ENCODE assay signal across 9 cellular contexts in genomic region chr2:33457588-33458247, GRCh38. TPM values are rescaled to one million over a fixed set of nuclear protein-coding genes. Genes with fewer than 3 reads are reported as not detected.
DNase-seq lines count a peak whose midpoint lies in the region; ATAC-seq and TF ChIP-seq lines count a peak whose summit lies in the region.
"Had no signal": no experiment of that assay in that cellular context is flagged by ENCODE, and none has a peak within 500 bp of the region (broad histone marks: within the 10 kb centered on the region; RNA-seq: fewer than 3 reads in every experiment).

No MANE protein-coding gene starts in this region.

- H3K18ac ChIP-seq in mesenchymal stem cell (ENCODE audit: low read depth in 1 of 2, low read length in 2 of 2), result no peak overlapping the region

- no peak overlapping the region for H2BK15ac ChIP-seq in mesenchymal stem cell (ENCODE audit: low read depth, poor library complexity, severe bottlenecking)

- CTCF ChIA-PET in Calu3 (lab: Charles Lee), result no interaction called here

- H3K79me2 ChIP-seq in DOHH2 (ENCODE audit: control insufficient read depth, low read length), result no peaks in the 10 kb centered on the region

- no peak overlapping the region for H2BK5ac ChIP-seq in mesenchymal stem cell (ENCODE audit: low read depth, low read length, poor library complexity, severe bottlenecking)

- peaks cover 6% of the 10 kb centered on the region for H3K9me3 Mint-ChIP-seq in T-helper 2 cell treated with Interferon-gamma antibody and Interleukin-4, amounts not matched to agents 5 μg/mL and 100 μg/mL, for 36 hours
- no peaks in the 10 kb centered on the region for H3K9me3 Mint-ChIP-seq in Calu3 (ENCODE audit: low read depth, unreplicated experiment)

- no peaks in the 10 kb centered on the region for H3K4me1 Mint-ChIP-seq in T-helper 2 cell treated with Interferon-gamma antibody and Interleukin-4, amounts not matched to agents 5 μg/mL and 100 μg/mL, for 36 hours (ENCODE audit: low read depth)
- H3K4me1 Mint-ChIP-seq in Calu3 (ENCODE audit: low read depth, unreplicated experiment), result no peaks in the 10 kb centered on the region

- H3K14ac ChIP-seq in mesenchymal stem cell (ENCODE audit: low read length in 2 of 2), result no peak overlapping the region

- H3K9me3 ChIP-seq in DOHH2 (ENCODE audit: control insufficient read depth, insufficient read depth, low read length), result no peaks in the 10 kb centered on the region
- peaks cover 7% of the 10 kb centered on the region for H3K9me3 ChIP-seq in mesenchymal stem cell (ENCODE audit: control insufficient read depth, low read length)

- H3K79me1 ChIP-seq in mesenchymal stem cell (replicated peaks; ENCODE audit: low read length, poor library complexity, severe bottlenecking), result no peaks in the 10 kb centered on the region

- TF ChIP-seq CTCF in DOHH2 (IDR thresholded peaks at IDR 0.05; ENCODE audit: low read depth, low read length, poor library complexity, severe bottlenecking) (no peak), fibroblast of the aortic adventitia (IDR thresholded peaks at IDR 0.05; ENCODE audit: insufficient read depth, low read length) (no peak), Calu3 (IDR thresholded peaks at IDR 0.05; ENCODE audit: unreplicated experiment) (no peak)

- H3F3A ChIP-seq in DOHH2 (ENCODE audit: control insufficient read depth, insufficient read depth), result no peaks in the 10 kb centered on the region

- H2BK120ac ChIP-seq in mesenchymal stem cell (ENCODE audit: low read depth, low read length), result no peak overlapping the region

- H3K27ac Mint-ChIP-seq in T-helper 2 cell treated with Interferon-gamma antibody and Interleukin-4, amounts not matched to agents 5 μg/mL and 100 μg/mL, for 36 hours, result no peak overlapping the region
- H3K27ac Mint-ChIP-seq in Calu3 (ENCODE audit: unreplicated experiment), result no peak overlapping the region
- H3K27ac Mint-ChIP-seq: activated T-helper 2 cell treated with anti-CD3 and anti-CD28 coated beads, Interferon-gamma antibody, Interleukin-2, Interleukin-4, amounts not matched to agents 10 μg/mL and 5 μg/mL and 100 μg/mL, durations not matched to agents 14 hours and 24 hours and 36 hours had no signal

- H3K4me2 ChIP-seq in DOHH2 (ENCODE audit: low read length) (peak overlapping the region; percentile 40), mesenchymal stem cell (ENCODE audit: low read length, poor library complexity, severe bottlenecking) (no peak overlapping the region)

- H3K4me3 Mint-ChIP-seq in T-helper 2 cell treated with Interferon-gamma antibody and Interleukin-4, amounts not matched to agents 5 μg/mL and 100 μg/mL, for 36 hours, result no peak overlapping the region
- no peak overlapping the region for H3K4me3 Mint-ChIP-seq in Calu3 (ENCODE audit: low read depth, unreplicated experiment)

- no peaks in the 10 kb centered on the region for H3K36me3 ChIP-seq in DOHH2 (ENCODE audit: control insufficient read depth, low read length)
- H3K36me3 ChIP-seq in mesenchymal stem cell (ENCODE audit: control insufficient read depth in 1 of 2, insufficient read depth in 2 of 2, low read depth in 1 of 2, low read length in 2 of 2), result no peaks in the 10 kb centered on the region

- H3K9ac ChIP-seq in mesenchymal stem cell (ENCODE audit: low read length), result no peak overlapping the region

- H3K4ac ChIP-seq in mesenchymal stem cell (ENCODE audit: low read depth in 1 of 2, low read length in 2 of 2), result no peak overlapping the region

- H2BK12ac ChIP-seq in mesenchymal stem cell (ENCODE audit: low read length in 2 of 2), result no peak overlapping the region

- no peak overlapping the region for H2AK5ac ChIP-seq in mesenchymal stem cell (ENCODE audit: low read length, severe bottlenecking)

- H2AFZ ChIP-seq in mesenchymal stem cell (ENCODE audit: low read depth, low read length), result no peak overlapping the region

- peaks cover 14% of the 10 kb centered on the region for H3K4me1 ChIP-seq in DOHH2 (ENCODE audit: control insufficient read depth, low read length)
- H3K4me1 ChIP-seq in mesenchymal stem cell (ENCODE audit: control insufficient read depth, insufficient read depth, low read depth, low read length), result no peaks in the 10 kb centered on the region

- H3K9me2 ChIP-seq in DOHH2 (replicated peaks; ENCODE audit: control insufficient read depth, low read length), result no peaks in the 10 kb centered on the region

- peak overlapping the region; percentile 48 for H3K4me3 ChIP-seq in DOHH2 (ENCODE audit: low read length)
- no peak overlapping the region for H3K4me3 ChIP-seq in fibroblast of the aortic adventitia (ENCODE audit: low read depth, low read length)
- no peak overlapping the region for H3K4me3 ChIP-seq in mesenchymal stem cell (ENCODE audit: insufficient read depth in 1 of 2, low read depth in 1 of 2, low read length in 2 of 2)

- peak; percentile 94 for ATAC-seq in GM21576 (IDR thresholded peaks at IDR 0.05; ENCODE audit: unreplicated experiment)

- H3K27me3 ChIP-seq in DOHH2 (ENCODE audit: control insufficient read depth, low read length) (no peaks in the 10 kb centered on the region), mesenchymal stem cell (ENCODE audit: control insufficient read depth in 1 of 2, insufficient read depth in 1 of 2, low read length in 2 of 2) (no peaks in the 10 kb centered on the region)

- H3K27ac ChIP-seq in DOHH2 (ENCODE audit: low read depth, low read length), result no peak overlapping the region
- no peak overlapping the region for H3K27ac ChIP-seq in mesenchymal stem cell (ENCODE audit: low read length, poor library complexity, severe bottlenecking)

- H3K27me3 Mint-ChIP-seq in T-helper 2 cell treated with Interferon-gamma antibody and Interleukin-4, amounts not matched to agents 5 μg/mL and 100 μg/mL, for 36 hours (ENCODE audit: low read depth), result peaks cover 9% of the 10 kb centered on the region
- H3K27me3 Mint-ChIP-seq in Calu3 (ENCODE audit: unreplicated experiment), result no peaks in the 10 kb centered on the region

- H4K20me1 ChIP-seq in DOHH2 (ENCODE audit: control insufficient read depth, insufficient read depth, low read depth, low read length), result no peaks in the 10 kb centered on the region

- 72% methylated on average over 5 of the region's 8 CpGs for WGBS in mesenchymal stem cell

- no peak overlapping the region for H4K91ac ChIP-seq in mesenchymal stem cell (ENCODE audit: low read length)

- no peaks in the 10 kb centered on the region for H3K36me3 Mint-ChIP-seq in T-helper 2 cell treated with Interferon-gamma antibody and Interleukin-4, amounts not matched to agents 5 μg/mL and 100 μg/mL, for 36 hours (ENCODE audit: low read depth)
- no peaks in the 10 kb centered on the region for H3K36me3 Mint-ChIP-seq in Calu3 (ENCODE audit: insufficient read depth, unreplicated experiment)

- intact Hi-C loops in Calu3 (cut with micrococcal nuclease; ENCODE audit: unreplicated experiment), result no loop called here

- DNase-seq in Kasumi-1 (lab: John Stamatoyannopoulos, UW) (peak; percentile 8 to 25), fibroblast of the aortic adventitia (ENCODE audit: low read depth) (peak; percentile 77), Calu3 (no peak), HK-2 (ENCODE audit: unreplicated experiment) (no peak), mesenchymal stem cell (no peak)
- no peak for DNase-seq in T-helper 2 cell treated with Interferon-gamma antibody and Interleukin-4, amounts not matched to agents 5 μg/mL and 100 μg/mL, for 36 hours (ENCODE audit: low spot score)

- H4K8ac ChIP-seq in mesenchymal stem cell (ENCODE audit: low read length), result no peak overlapping the region

- H3K23ac ChIP-seq in mesenchymal stem cell (ENCODE audit: low read length in 2 of 2), result no peak overlapping the region

- no TSS peak for BruUV-seq in Calu3 (replicated peaks; lab: Mats Ljungman, UMichigan)

RNA-seq across cellular contexts. Expression of gene RASGRP3, which starts 18.7 kb away (rescaled TPM):
- 5.9 and 7.8 TPM in 2 replicates for total RNA-seq in fibroblast of the aortic adventitia (ENCODE audit: low replicate concordance)
- total RNA-seq in Calu3 (2022), result 4.6 and 10.4 TPM in 2 replicates
- 31.4 TPM for polyA plus RNA-seq in mesenchymal stem cell (2013, experiment 1 of 2)
- 29.3 TPM for polyA plus RNA-seq in mesenchymal stem cell (2013, experiment 2 of 2)

Comparison
In these comparisons a context has a peak if more than half of its experiments do, and no peak if none do; other contexts are left out.
1. DNase-seq: peak in Kasumi-1 (2 of 2) and fibroblast of the aortic adventitia (single experiment); none in T-helper 2 cell treated with Interferon-gamma antibody and Interleukin-4, amounts not matched to agents 5 μg/mL and 100 μg/mL, for 36 hours (single experiment), Calu3 (single experiment), HK-2 (single experiment) and mesenchymal stem cell (single experiment).